In the genomic region with DNA sequence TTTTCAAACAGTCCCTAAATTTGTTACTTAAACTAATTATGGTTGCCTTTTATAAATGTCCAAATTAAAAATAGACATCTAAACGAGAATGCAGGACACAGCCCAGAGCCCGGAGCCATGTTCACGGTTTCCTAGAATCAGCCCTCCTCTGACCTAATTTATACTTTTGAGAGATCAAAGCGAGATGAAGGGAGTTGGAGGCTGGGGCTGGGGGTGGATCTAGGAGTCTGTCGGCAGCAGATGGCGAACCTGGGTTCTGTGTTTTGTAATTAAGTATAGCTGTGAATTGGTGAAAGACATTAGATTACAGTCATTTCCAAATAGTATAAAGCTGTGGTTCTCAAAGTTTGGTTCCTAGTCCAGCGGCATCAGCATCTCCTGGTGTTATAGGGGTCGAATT, we compare ENCODE assay signal across 12 cellular contexts.
DNase-seq lines count a peak whose midpoint lies in the region; ATAC-seq and TF ChIP-seq lines count a peak whose summit lies in the region.
"Had no signal": no experiment of that assay in that cellular context is flagged by ENCODE, and none has a peak within 500 bp of the region (broad histone marks: within the 10 kb centered on the region; RNA-seq: fewer than 3 reads in every experiment).

No MANE protein-coding gene starts in this region.

- H3F3A ChIP-seq in PC-9 (ENCODE audit: insufficient read depth, low read depth), result peaks cover 31% of the 10 kb centered on the region

- CTCF ChIA-PET in PC-9 (lab: Charles Lee), result no interaction called here

- H3K27ac Mint-ChIP-seq in activated naive CD8-positive, alpha-beta T cell, result peak overlapping the region; percentile 62
- H3K27ac Mint-ChIP-seq in activated naive CD8-positive, alpha-beta T cell treated with anti-CD3 and anti-CD28 coated beads, Interleukin-2, amount 50 U/mL, for 24 hours, result no peak overlapping the region
- H3K27ac Mint-ChIP-seq in brain, result peak overlapping the region in 3 of 5 experiments; percentile 24 to 71 (median 60)

- no peak overlapping the region for H2AFZ ChIP-seq in PC-9

- no peak for ATAC-seq in activated naive CD8-positive, alpha-beta T cell treated with anti-CD3 and anti-CD28 coated beads, Interleukin-2, amount 50 U/mL, for 24 hours
- ATAC-seq: gastroesophageal sphincter had no signal

- intact Hi-C loops in PC-9 (cut with micrococcal nuclease; ENCODE audit: unreplicated experiment), result no loop called here

- H3K36me3 ChIP-seq in PC-9 (ENCODE audit: low read depth), result no peaks in the 10 kb centered on the region; the same call in 1 of the 2 replicates
- H3K36me3 ChIP-seq in thymus (ENCODE audit: control insufficient read depth, insufficient read depth), result no peaks in the 10 kb centered on the region
- H3K36me3 ChIP-seq: gastroesophageal sphincter had no signal

- WGBS in thymus, result 29% methylated on average over 8 of the region's 8 CpGs

- H3K4me3 ChIP-seq in PC-9 (no peak overlapping the region), thymus (ENCODE audit: low read length) (peak overlapping the region; percentile 23)
- H3K4me3 ChIP-seq: gastroesophageal sphincter had no signal

- peaks cover 5% of the 10 kb centered on the region for H3K36me3 Mint-ChIP-seq in activated naive CD8-positive, alpha-beta T cell
- H3K36me3 Mint-ChIP-seq in activated naive CD8-positive, alpha-beta T cell treated with anti-CD3 and anti-CD28 coated beads, Interleukin-2, amount 50 U/mL, for 24 hours (ENCODE audit: low read depth), result peaks cover under 1% of the 10 kb centered on the region
- H3K36me3 Mint-ChIP-seq in brain, result no peaks in the 10 kb centered on the region

- no peaks in the 10 kb centered on the region for H3K9me3 ChIP-seq in PC-9 (ENCODE audit: insufficient read depth, low read depth)
- H3K9me3 ChIP-seq in thymus (ENCODE audit: control insufficient read depth), result no peaks in the 10 kb centered on the region
- H3K9me3 ChIP-seq: gastroesophageal sphincter had no signal

- no peaks in the 10 kb centered on the region for H3K27me3 Mint-ChIP-seq in activated naive CD8-positive, alpha-beta T cell
- H3K27me3 Mint-ChIP-seq in activated naive CD8-positive, alpha-beta T cell treated with anti-CD3 and anti-CD28 coated beads, Interleukin-2, amount 50 U/mL, for 24 hours, result no peaks in the 10 kb centered on the region
- peaks cover 2% of the 10 kb centered on the region for H3K27me3 Mint-ChIP-seq in brain
- H3K27me3 Mint-ChIP-seq: B cell had no signal

- POLR2A ChIA-PET in PC-9 (lab: Charles Lee; ENCODE audit: unreplicated experiment), result interaction anchor here (0.7 kb wide), 1 partner anchor 340 kb away, joined by 6 read pairs; no protein-coding TSS in a partner anchor

- H3K4me1 ChIP-seq in PC-9 (replicated peaks; ENCODE audit: insufficient read depth) (peaks cover 22% of the 10 kb centered on the region), thymus (ENCODE audit: control insufficient read depth, insufficient read depth, low read length) (peaks cover 49% of the 10 kb centered on the region)

- H3K4me2 ChIP-seq in PC-9, result no peak overlapping the region

- DNase-seq in activated naive CD8-positive, alpha-beta T cell treated with anti-CD3 and anti-CD28 coated beads, Interleukin-2, amount 50 U/mL, for 24 hours, result no peak
- DNase-seq in PC-9 (no peak), NK-92 (lab: John Stamatoyannopoulos, UW; ENCODE audit: unreplicated experiment) (no peak), glomerular visceral epithelial cell (ENCODE audit: extremely low spot score) (no peak), NCI-H2107 (lab: John Stamatoyannopoulos, UW) (no peak)
- DNase-seq: NCI-H1092 treated with DMSO at 0.1 percent for 48 hours, NCI-H446 treated with DMSO at 0.1 percent for 48 hours had no signal

- H3K9me3 Mint-ChIP-seq in activated naive CD8-positive, alpha-beta T cell (ENCODE audit: low read depth), result peaks cover 3% of the 10 kb centered on the region
- no peaks in the 10 kb centered on the region for H3K9me3 Mint-ChIP-seq in activated naive CD8-positive, alpha-beta T cell treated with anti-CD3 and anti-CD28 coated beads, Interleukin-2, amount 50 U/mL, for 24 hours
- H3K9me3 Mint-ChIP-seq in brain, result peaks cover 0 to 10% (median 3%) of the 10 kb centered on the region in 5 experiments

- H3K9me2 ChIP-seq in PC-9 (ENCODE audit: insufficient read depth), result no peaks in the 10 kb centered on the region

- peaks cover 52% of the 10 kb centered on the region for H3K4me1 Mint-ChIP-seq in activated naive CD8-positive, alpha-beta T cell (ENCODE audit: low read depth)
- peaks cover 60% of the 10 kb centered on the region for H3K4me1 Mint-ChIP-seq in activated naive CD8-positive, alpha-beta T cell treated with anti-CD3 and anti-CD28 coated beads, Interleukin-2, amount 50 U/mL, for 24 hours
- peaks cover 56% of the 10 kb centered on the region for H3K4me1 Mint-ChIP-seq in brain

- H3K27ac ChIP-seq in PC-9 (peak overlapping the region; percentile 5; the same call in 1 of the 2 replicates), thymus (ENCODE audit: low read depth) (peak overlapping the region; percentile 52)
- H3K27ac ChIP-seq: gastroesophageal sphincter had no signal

- H3K4me3 Mint-ChIP-seq in activated naive CD8-positive, alpha-beta T cell, result peak overlapping the region; percentile 70
- no peak overlapping the region for H3K4me3 Mint-ChIP-seq in activated naive CD8-positive, alpha-beta T cell treated with anti-CD3 and anti-CD28 coated beads, Interleukin-2, amount 50 U/mL, for 24 hours
- no peak overlapping the region for H3K4me3 Mint-ChIP-seq in brain
- H3K4me3 Mint-ChIP-seq: B cell had no signal

- peaks cover 60% of the 10 kb centered on the region for H3K79me2 ChIP-seq in PC-9 (ENCODE audit: low read depth)

- no peak for TF ChIP-seq CTCF in PC-9 (conservative IDR thresholded peaks at IDR 0.05)
- TF ChIP-seq CTCF in brain (conservative IDR thresholded peaks at IDR 0.05), result no peak

- BruUV-seq in PC-9 (replicated peaks; lab: Mats Ljungman, UMichigan), result no TSS peak

- peaks cover 13% of the 10 kb centered on the region for H4K20me1 ChIP-seq in PC-9 (ENCODE audit: insufficient read depth)

- H3K27me3 ChIP-seq in PC-9 (ENCODE audit: insufficient read depth, low read depth), result no peaks in the 10 kb centered on the region
- H3K27me3 ChIP-seq in thymus (ENCODE audit: control insufficient read depth, insufficient read depth), result no peaks in the 10 kb centered on the region
- H3K27me3 ChIP-seq: gastroesophageal sphincter had no signal
